ENCODE assay signal across 8 cellular contexts in genomic region chr12:89707992-89708792, GRCh38. TPM values are rescaled to one million over a fixed set of nuclear protein-coding genes. Genes with fewer than 3 reads are reported as not detected.
A peak's percentile ranks its signal among the peaks of the same experiment; 100 is the strongest.
DNase-seq lines count a peak whose midpoint lies in the region; ATAC-seq and TF ChIP-seq lines count a peak whose summit lies in the region.

No MANE protein-coding gene starts in this region.

- H3K4me1 ChIP-seq in IMR-90 (ENCODE audit: control insufficient read depth, insufficient read depth, low read length) = no peaks in the 10 kb centered on the region

- H2BK5ac ChIP-seq in IMR-90 (ENCODE audit: low read depth, low read length, poor library complexity, severe bottlenecking) = peak overlapping the region; percentile 87

- peak overlapping the region; percentile 92 for H2AK9ac ChIP-seq in IMR-90 (replicated peaks; ENCODE audit: low read depth, low read length, poor library complexity)

- no peak for TF ChIP-seq POLR2A in IMR-90 (IDR thresholded peaks at IDR 0.05; ENCODE audit: low read depth, low read length)

- H3K9me3 Mint-ChIP-seq in stimulated activated memory B cell treated with anti-CD40 and anti-IgM and Interleukin-4, amounts not matched to agents 10 μg/mL and 1 μg/mL and 100 μg/mL, for 72 hours = peaks cover 3% of the 10 kb centered on the region

- TF ChIP-seq CTCF in IMR-90 (conservative IDR thresholded peaks at IDR 0.05; ENCODE audit: low read depth, low read length) = no peak; the same call in 1 of the 2 replicates

- POLR2A ChIA-PET in IMR-90 (lab: Charles Lee; ENCODE audit: unreplicated experiment) = interaction anchor here (0.6 kb wide), 1 partner anchor 158 kb away, joined by 3 read pairs; no protein-coding TSS in a partner anchor

- peak overlapping the region; percentile 100 for H2AFZ ChIP-seq in IMR-90 (replicated peaks; ENCODE audit: low read length, poor library complexity)

- H2AK5ac ChIP-seq in IMR-90 (ENCODE audit: low read depth, low read length) = peak overlapping the region; percentile 67; the same call in 1 of the 2 replicates

- peak overlapping the region in 1 of 2 experiments; percentile 54; a peak in 1 of 4 replicates for H4K8ac ChIP-seq in IMR-90 (ENCODE audit: low read depth in 2 of 2, low read length in 2 of 2)

- H4K5ac ChIP-seq in IMR-90 (ENCODE audit: low read depth, low read length) = no peak overlapping the region

- H3K36me3 Mint-ChIP-seq in stimulated activated memory B cell treated with anti-CD40 and anti-IgM and Interleukin-4, amounts not matched to agents 10 μg/mL and 1 μg/mL and 100 μg/mL, for 72 hours = peaks cover 11% of the 10 kb centered on the region

- no peak for ATAC-seq in IMR-90 (ENCODE audit: low read depth)
- ATAC-seq in stimulated activated memory B cell treated with anti-CD40 and anti-IgM and Interleukin-4, amounts not matched to agents 10 μg/mL and 1 μg/mL and 100 μg/mL, for 72 hours = no peak

- H3K14ac ChIP-seq in IMR-90 (replicated peaks; ENCODE audit: low read depth, low read length) = peak overlapping the region; percentile 79

- H3K9me3 ChIP-seq in IMR-90 (ENCODE audit: control insufficient read depth, insufficient read depth, low read length) = no peaks in the 10 kb centered on the region

- H3K23ac ChIP-seq in IMR-90 (ENCODE audit: low read depth, low read length) = peak overlapping the region; percentile 73

- no peak overlapping the region for H2BK15ac ChIP-seq in IMR-90 (ENCODE audit: low read depth, low read length)

- H2BK120ac ChIP-seq in IMR-90 (ENCODE audit: low read depth, low read length) = peak overlapping the region; percentile 41; the same call in 1 of the 2 replicates

- TF ChIP-seq RAD21 in IMR-90 (IDR thresholded peaks at IDR 0.05; ENCODE audit: low read length) = no peak

- H3K18ac ChIP-seq in IMR-90 (ENCODE audit: low read depth, low read length) = no peak overlapping the region; the same call in 1 of the 2 replicates

- no peaks in the 10 kb centered on the region for H3K36me3 ChIP-seq in IMR-90 (ENCODE audit: control insufficient read depth, insufficient read depth, low read length)

- H4K20me1 ChIP-seq in IMR-90 (ENCODE audit: insufficient read depth, low read length) = peaks cover 40% of the 10 kb centered on the region; the same call in 1 of the 2 replicates

- peak overlapping the region; percentile 38; the same call in 1 of the 2 replicates for H4K91ac ChIP-seq in IMR-90 (ENCODE audit: insufficient read depth, low read depth, low read length)

- peaks cover 5 to 27% of the 10 kb centered on the region in 2 experiments; a peak in 3 of 4 replicates for H3K79me1 ChIP-seq in IMR-90 (ENCODE audit: low read depth in 1 of 2, low read length in 2 of 2)

- no peak overlapping the region; the same call in 1 of the 2 replicates for H3K56ac ChIP-seq in IMR-90 (ENCODE audit: extremely low read depth, insufficient read depth, low read length)

- H3K4me1 Mint-ChIP-seq in stimulated activated memory B cell treated with anti-CD40 and anti-IgM and Interleukin-4, amounts not matched to agents 10 μg/mL and 1 μg/mL and 100 μg/mL, for 72 hours = peaks cover 38% of the 10 kb centered on the region

- DNase-seq in NCI-H345 (lab: John Stamatoyannopoulos, UW) (peak; percentile 39), NCI-H345 treated with DMSO at 0.1 percent for 48 hours (lab: John Stamatoyannopoulos, UW; ENCODE audit: unreplicated experiment) (no peak), IMR-90 (peak; percentile 17), mesenteric fat pad (ENCODE audit: low spot score) (peak; percentile 90), dedifferentiated amniotic fluid mesenchymal stem cell (ENCODE audit: extremely low spot score) (no peak)
- DNase-seq in activated CD4-positive, alpha-beta T cell treated with anti-CD3 and anti-CD28 coated beads for 48 hours = peak; percentile 59
- DNase-seq in effector CD8-positive, alpha-beta T cell (lab: John Stamatoyannopoulos, UW) = peak; percentile 28

- H3K4me2 ChIP-seq in IMR-90 (ENCODE audit: low read depth, low read length) = peak overlapping the region; percentile 82

- no peaks in the 10 kb centered on the region for H3K27me3 Mint-ChIP-seq in stimulated activated memory B cell treated with anti-CD40 and anti-IgM and Interleukin-4, amounts not matched to agents 10 μg/mL and 1 μg/mL and 100 μg/mL, for 72 hours

- no TSS peak for BruUV-seq in IMR-90 (replicated peaks; lab: Mats Ljungman, UMichigan)

- H3K9me1 ChIP-seq in IMR-90 (ENCODE audit: insufficient read depth, low read length) = no peaks in the 10 kb centered on the region

- H3K4me3 Mint-ChIP-seq in stimulated activated memory B cell treated with anti-CD40 and anti-IgM and Interleukin-4, amounts not matched to agents 10 μg/mL and 1 μg/mL and 100 μg/mL, for 72 hours = peak overlapping the region; percentile 98

- H3K9ac ChIP-seq in IMR-90 (ENCODE audit: low read depth, low read length) = peak overlapping the region; percentile 81

- intact Hi-C loops in IMR-90 (cut with micrococcal nuclease) = loop anchor here (1.0 to 10.0 kb wide), 7 partner anchors 165 to 1233 kb away; no protein-coding TSS in a partner anchor

- in situ Hi-C loops in IMR-90 (cut with MboI; ENCODE audit: low sequenced_read_pairs) = loop anchor here (10.0 kb wide), 1 partner anchor 163 kb away; no protein-coding TSS in a partner anchor

- peak overlapping the region; percentile 96 for H3K27ac Mint-ChIP-seq in stimulated activated memory B cell treated with anti-CD40 and anti-IgM and Interleukin-4, amounts not matched to agents 10 μg/mL and 1 μg/mL and 100 μg/mL, for 72 hours

- dilution Hi-C loops in IMR-90 (cut with HindIII; ENCODE audit: low sequenced_read_pairs, unreplicated experiment) = no loop called here

- H2BK20ac ChIP-seq in IMR-90 (ENCODE audit: low read depth, low read length) = no peak overlapping the region

- no peaks in the 10 kb centered on the region for H3K27me3 ChIP-seq in IMR-90 (ENCODE audit: control insufficient read depth, insufficient read depth, low read length)

- H3K4ac ChIP-seq in IMR-90 (ENCODE audit: low read depth, low read length) = peak overlapping the region; percentile 69

- WGBS in IMR-90 (ENCODE audit: extremely low coverage in 2 of 2, insufficient read length in 1 of 2), 2 experiments = 1% methylated on average over 55 of the region's 87 CpGs; no CpG with 5 or more reads in 1 of the 2 experiments

- CTCF ChIA-PET in IMR-90 (lab: Yijun Ruan, JAX) = interaction anchor here (0.6 to 0.7 kb wide), 2 partner anchors 18 to 368 kb away, joined by 3 read pairs; no protein-coding TSS in a partner anchor

- H3K27ac ChIP-seq in IMR-90 (ENCODE audit: insufficient read depth, low read length) = peak overlapping the region; percentile 82

- H3K4me3 ChIP-seq in IMR-90 (ENCODE audit: insufficient read depth, low read depth, low read length) = peak overlapping the region; percentile 86

TF ChIP-seq in IMR-90, 13 proteins besides CTCF, POLR2A, EP300 and RAD21:
- TF ChIP-seq CEBPB (IDR thresholded peaks at IDR 0.05; ENCODE audit: low read depth, low read length) = no peak
- TF ChIP-seq CHD1 (IDR thresholded peaks at IDR 0.05; ENCODE audit: low read depth, low read length) = peak; percentile 17; the same call in 1 of the 2 replicates
- TF ChIP-seq MAFK (IDR thresholded peaks at IDR 0.05; ENCODE audit: low read depth, low read length) = no peak

RNA-seq across cellular contexts. Expression of gene ATP2B1, which starts 0.4 kb away (rescaled TPM):
- total RNA-seq in IMR-90 (2012; rRNA removed) = 32.6 and 42.5 TPM in 2 replicates
- 9.6 and 9.9 TPM in 2 replicates for polyA plus RNA-seq in IMR-90 (2012; rRNA removed)
- 1.2 and 4.2 TPM in 2 replicates for polyA plus RNA-seq in IMR-90 (2012; cell fraction: cytosol; rRNA removed)
- polyA plus RNA-seq in IMR-90 (2012; cell fraction: nucleus; rRNA removed; ENCODE audit: low replicate concordance) = 0.72 and 18.7 TPM in 2 replicates
- total RNA-seq in mesenteric fat pad = 36.9 TPM

Comparison
In these comparisons a context has a peak if more than half of its experiments do, and no peak if none do; other contexts are left out.
1. DNase-seq: peak in NCI-H345 (single experiment), IMR-90 (single experiment), activated CD4-positive, alpha-beta T cell treated with anti-CD3 and anti-CD28 coated beads for 48 hours (single experiment), effector CD8-positive, alpha-beta T cell (single experiment) and mesenteric fat pad (single experiment); none in NCI-H345 treated with DMSO at 0.1 percent for 48 hours (single experiment) and dedifferentiated amniotic fluid mesenchymal stem cell (single experiment).